In genomic region chr10:64753516-64753915, GRCh38 we compare ENCODE assay signal across 5 cellular contexts.
"Had no signal": no experiment of that assay in that cellular context is flagged by ENCODE, and none has a peak within 500 bp of the region (broad histone marks: within the 10 kb centered on the region; RNA-seq: fewer than 3 reads in every experiment).

No MANE protein-coding gene starts in this region.

- DNase-seq: KBM-7, KG1 had no signal

- FAIRE-seq: HTR-8/SVneo had no signal

- H3K9ac ChIP-seq: KMS-11 had no signal

- H3K27ac ChIP-seq: HL-60, KMS-11 had no signal

- H3K4me2 ChIP-seq: KMS-11 had no signal
